In genomic region chr13:80134360-80134759, GRCh38 we compare ENCODE assay signal across 18 cellular contexts.
DNase-seq lines count a peak whose midpoint lies in the region; ATAC-seq and TF ChIP-seq lines count a peak whose summit lies in the region.
"Had no signal": no experiment of that assay in that cellular context is flagged by ENCODE, and none has a peak within 500 bp of the region (broad histone marks: within the 10 kb centered on the region; RNA-seq: fewer than 3 reads in every experiment).

No MANE protein-coding gene starts in this region.

- DNase-seq in breast epithelium (ENCODE audit: low spot score in 2 of 2) (no peak), mammary epithelial cell (no peak), esophagus muscularis mucosa (ENCODE audit: extremely low spot score) (no peak), neural crest cell (ENCODE audit: low read depth, low spot score) (no peak), transverse colon (no peak), NCI-H82 (lab: John Stamatoyannopoulos, UW) (no peak), MG63 (no peak)
- DNase-seq: 8988T; islet precursor cell; Karpas-422; NCI-H1105; NCI-H510A; right lobe of liver; stimulated activated naive CD8-positive, alpha-beta T cell treated with anti-CD3 and anti-CD28 coated beads, Interleukin-15, Interleukin-2, amounts not matched to agents 100 U/mL and 50 U/mL, for 24 hours; SW 1271 had no signal

- H3K9me3 ChIP-seq in breast epithelium = no peaks in the 10 kb centered on the region
- no peaks in the 10 kb centered on the region for H3K9me3 ChIP-seq in mammary epithelial cell (replicated peaks; ENCODE audit: insufficient read depth, low read length)
- no peaks in the 10 kb centered on the region for H3K9me3 ChIP-seq in esophagus muscularis mucosa
- no peaks in the 10 kb centered on the region for H3K9me3 ChIP-seq in transverse colon
- no peaks in the 10 kb centered on the region for H3K9me3 ChIP-seq in MG63
- H3K9me3 ChIP-seq: neutrophil, right lobe of liver had no signal

- H3K4me1 Mint-ChIP-seq in neural crest cell = peaks cover 54% of the 10 kb centered on the region

- H3K4me3 ChIP-seq in breast epithelium = no peak overlapping the region
- H3K4me3 ChIP-seq in mammary epithelial cell (replicated peaks in 1 of 3; ENCODE audit: insufficient read depth in 1 of 3, low read depth in 2 of 3, low read length in 3 of 3) = no peak overlapping the region
- H3K4me3 ChIP-seq in esophagus muscularis mucosa = no peak overlapping the region
- no peak overlapping the region for H3K4me3 ChIP-seq in transverse colon
- no peak overlapping the region for H3K4me3 ChIP-seq in MG63
- H3K4me3 ChIP-seq: hepatocyte had no signal

- 89% methylated on average over 1 of the region's 1 CpG for WGBS in mammary epithelial cell (ENCODE audit: low coverage, missing lambda C conversion rate)
- 92% methylated on average over 1 of the region's 1 CpG for WGBS in esophagus muscularis mucosa
- 75% methylated on average over 1 of the region's 1 CpG for WGBS in transverse colon (ENCODE audit: low coverage in 1 of 2), 2 donors

- in situ Hi-C loops in mammary epithelial cell (cut with MboI; ENCODE audit: low sequenced_read_pairs in 2 of 2) = no loop called here
- in situ Hi-C loops in transverse colon (cut with MboI; ENCODE audit: low pct_ligation_motif_present in 1 of 4, low pct_unique_long_range_greater_than_20kb in 1 of 4, low sequenced_read_pairs in 3 of 4) = no loop called here

- no peak for ATAC-seq in GM18511 (IDR thresholded peaks at IDR 0.05; ENCODE audit: unreplicated experiment)
- ATAC-seq: stimulated activated naive CD8-positive, alpha-beta T cell treated with anti-CD3 and anti-CD28 coated beads, Interleukin-15, Interleukin-2, amounts not matched to agents 100 U/mL and 50 U/mL, for 24 hours had no signal

- H3K27ac ChIP-seq in breast epithelium (peak overlapping the region; percentile 72 to 81), mammary epithelial cell (ENCODE audit: insufficient read depth, low read depth, low read length) (no peak overlapping the region), esophagus muscularis mucosa (replicated peaks in 1 of 4) (peak overlapping the region; percentile 59 to 73 (median 68)), transverse colon (peak overlapping the region in 3 of 4 donors; percentile 67 to 74 (median 73))
- H3K27ac ChIP-seq: hepatocyte, neutrophil had no signal

- no peaks in the 10 kb centered on the region for H3K9me3 Mint-ChIP-seq in neural crest cell

- dilution Hi-C loops in mammary epithelial cell (cut with HindIII; ENCODE audit: low sequenced_read_pairs) = no loop called here

- H3K27ac Mint-ChIP-seq in neural crest cell (ENCODE audit: unreplicated experiment) = peak overlapping the region; percentile 74

- intact Hi-C loops in breast epithelium (cut with DNase I; ENCODE audit: low total_unique reads) (no loop called here), mammary epithelial cell (cut with micrococcal nuclease) (loop anchor here (5.0 kb wide), 1 partner anchor 92 kb away; no protein-coding TSS in a partner anchor), esophagus muscularis mucosa (cut with DNase I) (no loop called here), transverse colon (cut with DNase I; ENCODE audit: low total_unique reads) (no loop called here)

- no peak overlapping the region for H3K9ac ChIP-seq in mammary epithelial cell (ENCODE audit: insufficient read depth, low read length)

- TF ChIP-seq EP300 in esophagus muscularis mucosa (IDR thresholded peaks at IDR 0.05) (no peak), transverse colon (IDR thresholded peaks at IDR 0.05; ENCODE audit: low read depth) (no peak)

- H3K4me1 ChIP-seq in breast epithelium (peaks cover 0 to 4% of the 10 kb centered on the region in 2 donors), mammary epithelial cell (ENCODE audit: insufficient read depth, low read length) (peaks cover 11% of the 10 kb centered on the region), esophagus muscularis mucosa (peaks cover 25 to 31% (median 31%) of the 10 kb centered on the region in 4 donors), transverse colon (peaks cover 0 to 43% (median 19%) of the 10 kb centered on the region in 4 donors)

- TF ChIP-seq CTCF in breast epithelium (IDR thresholded peaks at IDR 0.05) (no peak), mammary epithelial cell (conservative IDR thresholded peaks at IDR 0.05 in 1 of 2, IDR thresholded peaks at IDR 0.05 in 1 of 2; ENCODE audit: extremely low read depth in 1 of 2, insufficient read depth in 1 of 2, low read depth in 1 of 2, low read length in 2 of 2) (no peak), esophagus muscularis mucosa (IDR thresholded peaks at IDR 0.05) (no peak), neural crest cell (conservative IDR thresholded peaks at IDR 0.05) (no peak), transverse colon (IDR thresholded peaks at IDR 0.05) (no peak)

- H3K79me2 ChIP-seq in mammary epithelial cell (ENCODE audit: insufficient read depth, low read length) = no peaks in the 10 kb centered on the region
- H3K79me2 ChIP-seq: hepatocyte had no signal

- BruUV-seq in mammary epithelial cell (replicated peaks; lab: Mats Ljungman, UMichigan) = no TSS peak

- CTCF ChIA-PET in mammary epithelial cell (lab: Charles Lee; ENCODE audit: low non-redundant PET) = no interaction called here

- no peaks in the 10 kb centered on the region for H4K20me1 ChIP-seq in mammary epithelial cell (ENCODE audit: insufficient read depth, low read length)

- no peak overlapping the region for H2AFZ ChIP-seq in mammary epithelial cell (ENCODE audit: low read depth, low read length)

- no peak overlapping the region for H3K4me2 ChIP-seq in mammary epithelial cell (ENCODE audit: insufficient read depth, low read depth, low read length)

- H3K36me3 Mint-ChIP-seq in neural crest cell (ENCODE audit: low read depth) = no peaks in the 10 kb centered on the region

- H3K4me3 Mint-ChIP-seq in neural crest cell = peak overlapping the region; percentile 82

- TF ChIP-seq POLR2A in breast epithelium (IDR thresholded peaks at IDR 0.05) (no peak), esophagus muscularis mucosa (IDR thresholded peaks at IDR 0.05; ENCODE audit: low read depth) (no peak), transverse colon (IDR thresholded peaks at IDR 0.05) (no peak)

- H3K27me3 Mint-ChIP-seq in neural crest cell (ENCODE audit: low read depth) = no peaks in the 10 kb centered on the region

- no peaks in the 10 kb centered on the region for H3K27me3 ChIP-seq in breast epithelium
- no peaks in the 10 kb centered on the region for H3K27me3 ChIP-seq in mammary epithelial cell (ENCODE audit: insufficient read depth, low read length)
- no peaks in the 10 kb centered on the region for H3K27me3 ChIP-seq in esophagus muscularis mucosa
- no peaks in the 10 kb centered on the region for H3K27me3 ChIP-seq in transverse colon
- no peaks in the 10 kb centered on the region for H3K27me3 ChIP-seq in MG63
- H3K27me3 ChIP-seq: hepatocyte, neutrophil, right lobe of liver had no signal

- H3K36me3 ChIP-seq in breast epithelium (no peaks in the 10 kb centered on the region), mammary epithelial cell (ENCODE audit: insufficient read depth, low read length) (no peaks in the 10 kb centered on the region), esophagus muscularis mucosa (no peaks in the 10 kb centered on the region), transverse colon (no peaks in the 10 kb centered on the region), MG63 (no peaks in the 10 kb centered on the region)
- H3K36me3 ChIP-seq: neutrophil, right lobe of liver had no signal
